10 cellular contexts compared by ENCODE assay signal in the genomic region with DNA sequence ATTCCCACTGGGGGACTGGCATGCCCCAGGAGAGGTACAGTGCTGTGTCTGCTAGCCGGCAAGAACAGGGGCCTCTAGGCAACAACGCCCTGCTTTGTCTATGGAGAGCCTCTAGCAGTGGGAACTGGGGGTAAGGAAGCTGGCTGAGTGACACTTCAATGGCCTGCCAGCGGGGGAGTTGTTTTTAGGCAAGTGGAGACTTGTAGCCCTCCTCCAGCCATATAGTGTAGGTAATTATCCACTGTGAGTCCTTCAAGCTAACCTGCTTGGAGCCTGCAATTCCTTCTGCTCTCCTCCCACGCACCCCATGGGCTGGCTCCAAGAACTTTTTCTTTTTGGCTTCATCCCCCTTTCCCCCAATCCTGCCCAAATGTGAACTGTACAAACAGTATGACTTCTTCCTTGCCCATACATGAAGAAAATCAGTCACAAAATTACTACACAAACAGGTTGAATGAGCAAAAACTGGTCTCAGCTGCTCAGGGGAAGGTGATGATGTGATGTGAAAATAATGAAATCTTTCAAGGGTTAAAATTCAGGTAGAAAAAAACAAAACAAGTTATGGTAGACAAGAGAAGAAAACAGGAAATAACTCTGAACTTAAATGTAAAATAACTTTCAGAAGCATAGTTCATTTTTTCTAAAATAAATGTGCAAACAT. TPM values are rescaled to one million over a fixed set of nuclear protein-coding genes. Genes with fewer than 3 reads are reported as not detected.
A peak's percentile ranks its signal among the peaks of the same experiment; 100 is the strongest.
DNase-seq lines count a peak whose midpoint lies in the region; ATAC-seq lines count a peak whose summit lies in the region.
"Had no signal": no experiment of that assay in that cellular context is flagged by ENCODE, and none has a peak within 500 bp of the region (broad histone marks: within the 10 kb centered on the region; RNA-seq: fewer than 3 reads in every experiment).

No MANE protein-coding gene starts in this region.

- H3K27me3 Mint-ChIP-seq in activated T-cell treated with anti-CD3 and anti-CD28 coated beads, Interleukin-2, amount 50 U/mL, for 72 hours (ENCODE audit: low read depth) = no peaks in the 10 kb centered on the region
- H3K27me3 Mint-ChIP-seq in activated naive CD8-positive, alpha-beta T cell treated with anti-CD3 and anti-CD28 coated beads, Interleukin-2, amount 50 U/mL, for 24 hours = no peaks in the 10 kb centered on the region
- H3K27me3 Mint-ChIP-seq in stimulated activated naive CD8-positive, alpha-beta T cell treated with anti-CD3 and anti-CD28 coated beads, Interleukin-15, Interleukin-2, amounts not matched to agents 100 ng/mL and 50 ng/mL, for 24 hours = no peaks in the 10 kb centered on the region

- peaks cover 97% of the 10 kb centered on the region for H3K4me1 Mint-ChIP-seq in activated T-cell treated with anti-CD3 and anti-CD28 coated beads, Interleukin-2, amount 50 U/mL, for 72 hours (ENCODE audit: low read depth)
- peaks cover 90% of the 10 kb centered on the region for H3K4me1 Mint-ChIP-seq in activated naive CD8-positive, alpha-beta T cell treated with anti-CD3 and anti-CD28 coated beads, Interleukin-2, amount 50 U/mL, for 24 hours
- peaks cover 93% of the 10 kb centered on the region for H3K4me1 Mint-ChIP-seq in stimulated activated naive CD8-positive, alpha-beta T cell treated with anti-CD3 and anti-CD28 coated beads, Interleukin-15, Interleukin-2, amounts not matched to agents 100 ng/mL and 50 ng/mL, for 24 hours (ENCODE audit: low read depth)

- H3K9me3 Mint-ChIP-seq in activated T-cell treated with anti-CD3 and anti-CD28 coated beads, Interleukin-2, amount 50 U/mL, for 72 hours = no peaks in the 10 kb centered on the region
- H3K9me3 Mint-ChIP-seq in activated naive CD8-positive, alpha-beta T cell treated with anti-CD3 and anti-CD28 coated beads, Interleukin-2, amount 50 U/mL, for 24 hours = no peaks in the 10 kb centered on the region
- no peaks in the 10 kb centered on the region for H3K9me3 Mint-ChIP-seq in stimulated activated naive CD8-positive, alpha-beta T cell treated with anti-CD3 and anti-CD28 coated beads, Interleukin-15, Interleukin-2, amounts not matched to agents 100 ng/mL and 50 ng/mL, for 24 hours

- peaks cover 4 to 15% of the 10 kb centered on the region in 2 donors for H3K36me3 Mint-ChIP-seq in activated T-cell treated with anti-CD3 and anti-CD28 coated beads, Interleukin-2, amount 50 U/mL, for 72 hours (ENCODE audit: insufficient read depth in 2 of 2)
- H3K36me3 Mint-ChIP-seq in activated naive CD8-positive, alpha-beta T cell treated with anti-CD3 and anti-CD28 coated beads, Interleukin-2, amount 50 U/mL, for 24 hours (ENCODE audit: low read depth) = peaks cover 15% of the 10 kb centered on the region
- peaks cover 9% of the 10 kb centered on the region for H3K36me3 Mint-ChIP-seq in stimulated activated naive CD8-positive, alpha-beta T cell treated with anti-CD3 and anti-CD28 coated beads, Interleukin-15, Interleukin-2, amounts not matched to agents 100 ng/mL and 50 ng/mL, for 24 hours (ENCODE audit: low read depth)

- H3K4me3 Mint-ChIP-seq in activated T-cell treated with anti-CD3 and anti-CD28 coated beads, Interleukin-2, amount 50 U/mL, for 72 hours = peak overlapping the region; percentile 75 to 85
- H3K4me3 Mint-ChIP-seq in activated naive CD8-positive, alpha-beta T cell treated with anti-CD3 and anti-CD28 coated beads, Interleukin-2, amount 50 U/mL, for 24 hours = peak overlapping the region; percentile 66
- H3K4me3 Mint-ChIP-seq in stimulated activated naive CD8-positive, alpha-beta T cell treated with anti-CD3 and anti-CD28 coated beads, Interleukin-15, Interleukin-2, amounts not matched to agents 100 ng/mL and 50 ng/mL, for 24 hours = peak overlapping the region; percentile 77

- peak overlapping the region; percentile 75 for H3K27ac Mint-ChIP-seq in activated T-cell treated with anti-CD3 and anti-CD28 coated beads, Interleukin-2, amount 50 U/mL, for 72 hours
- peak overlapping the region; percentile 77 for H3K27ac Mint-ChIP-seq in activated naive CD8-positive, alpha-beta T cell treated with anti-CD3 and anti-CD28 coated beads, Interleukin-2, amount 50 U/mL, for 24 hours
- peak overlapping the region; percentile 94 for H3K27ac Mint-ChIP-seq in stimulated activated naive CD8-positive, alpha-beta T cell treated with anti-CD3 and anti-CD28 coated beads, Interleukin-15, Interleukin-2, amounts not matched to agents 100 ng/mL and 50 ng/mL, for 24 hours

- peak; percentile 33 to 56 for ATAC-seq in activated T-cell treated with anti-CD3 and anti-CD28 coated beads, Interleukin-2, amount 50 U/mL, for 72 hours (replicated peaks in 1 of 2)
- peak; percentile 23 for ATAC-seq in activated naive CD8-positive, alpha-beta T cell treated with anti-CD3 and anti-CD28 coated beads, Interleukin-2, amount 50 U/mL, for 24 hours
- ATAC-seq in HG02938 (IDR thresholded peaks at IDR 0.05; ENCODE audit: unreplicated experiment) (no peak), HG03097 (IDR thresholded peaks at IDR 0.05; ENCODE audit: low FRiP score, unreplicated experiment) (no peak)

- DNase-seq in activated T-cell treated with anti-CD3 and anti-CD28 coated beads, Interleukin-2, amount 50 U/mL, for 72 hours = no peak
- DNase-seq in activated T-cell treated with anti-CD3 and anti-CD28 coated beads for 4 hours (no peak), NCI-H146 (lab: John Stamatoyannopoulos, UW) (peak; percentile 91), GF-D8 (lab: John Stamatoyannopoulos, UW) (no peak)
- DNase-seq in activated naive CD8-positive, alpha-beta T cell treated with anti-CD3 and anti-CD28 coated beads, Interleukin-2, amount 50 U/mL, for 24 hours = no peak
- DNase-seq: NCI-H2029 treated with DMSO at 0.1 percent for 48 hours; stimulated activated CD4-positive, alpha-beta T cell treated with anti-CD3 and anti-CD28 coated beads, Interleukin-4, amount 100 ng/mL, for 4 hours had no signal

RNA-seq across cellular contexts. Expression of a gene that starts 33.1 kb away (rescaled TPM):
- total RNA-seq in activated T-cell treated with anti-CD3 and anti-CD28 coated beads, Interleukin-2, amount 50 U/mL, for 72 hours = 100 to 1,000 TPM; 130 to 175 TPM

Comparison
In these comparisons a context has a peak if more than half of its experiments do, and no peak if none do; other contexts are left out.
1. ATAC-seq: peak in activated T-cell treated with anti-CD3 and anti-CD28 coated beads, Interleukin-2, amount 50 U/mL, for 72 hours (2 of 2) and activated naive CD8-positive, alpha-beta T cell treated with anti-CD3 and anti-CD28 coated beads, Interleukin-2, amount 50 U/mL, for 24 hours (single experiment); none in HG02938 (single experiment) and HG03097 (single experiment).
2. Peak in every context shown above with its lines, with median percentiles within 50 percentile points of each other: H3K27ac Mint-ChIP-seq and H3K4me3 Mint-ChIP-seq.